In genomic region chr12:122517877-122518276, GRCh38 we compare ENCODE assay signal across 11 cellular contexts. TPM values are rescaled to one million over a fixed set of nuclear protein-coding genes. Genes with fewer than 3 reads are reported as not detected.
DNase-seq lines count a peak whose midpoint lies in the region; ATAC-seq, FAIRE-seq and TF ChIP-seq lines count a peak whose summit lies in the region.
"Had no signal": no experiment of that assay in that cellular context is flagged by ENCODE, and none has a peak within 500 bp of the region (broad histone marks: within the 10 kb centered on the region; RNA-seq: fewer than 3 reads in every experiment).

No MANE protein-coding gene starts in this region.

- no CpG with 5 or more reads among the region's 5 CpGs for WGBS in IMR-90 (ENCODE audit: extremely low coverage in 2 of 2, insufficient read length in 1 of 2), 2 experiments
- WGBS in GM12878 (ENCODE audit: insufficient coverage, insufficient replicate concordance, low lambda C conversion rate, missing lambda C conversion rate), result 82% methylated on average over 5 of the region's 5 CpGs

- no peak for TF ChIP-seq RAD21 in IMR-90 (IDR thresholded peaks at IDR 0.05; ENCODE audit: low read length)
- no peak for TF ChIP-seq RAD21 in GM12878 (IDR thresholded peaks at IDR 0.05; ENCODE audit: insufficient read depth, low read depth, low read length)

- H3K4me3 ChIP-seq in IMR-90 (ENCODE audit: insufficient read depth, low read depth, low read length) (no peak overlapping the region), GM12878 (no peak overlapping the region)

- H3K9ac ChIP-seq in IMR-90 (ENCODE audit: low read depth, low read length), result no peak overlapping the region
- no peak overlapping the region for H3K9ac ChIP-seq in GM12878 (ENCODE audit: control insufficient read depth, insufficient read depth, low read length)

- TF ChIP-seq POLR2A in IMR-90 (IDR thresholded peaks at IDR 0.05; ENCODE audit: low read depth, low read length), result no peak
- no peak for TF ChIP-seq POLR2A in GM12878 (IDR thresholded peaks at IDR 0.05; ENCODE audit: low read depth, low read length)

- no peak overlapping the region for H4K91ac ChIP-seq in IMR-90 (ENCODE audit: insufficient read depth, low read depth, low read length)

- H2BK5ac ChIP-seq in IMR-90 (ENCODE audit: low read depth, low read length, poor library complexity, severe bottlenecking), result peak overlapping the region; percentile 79

- in situ Hi-C loops in IMR-90 (cut with MboI; ENCODE audit: low sequenced_read_pairs) (no loop called here), GM12878 (cut with MboI) (no loop called here)

- 0 out of 2 replicates have a peak, but pooled peaks cover 2% of the 10 kb centered on the region for H3K9me3 ChIP-seq in IMR-90 (ENCODE audit: control insufficient read depth, insufficient read depth, low read length)
- H3K9me3 ChIP-seq in GM12878 (replicated peaks; ENCODE audit: control insufficient read depth, insufficient read depth, low read length), result no peaks in the 10 kb centered on the region

- SMC1A ChIA-PET in GM12878 (lab: Charles Lee; ENCODE audit: uncharacterized antibody, unreplicated experiment), result no interaction called here

- H3K4me2 ChIP-seq in IMR-90 (ENCODE audit: low read depth, low read length), result no peak overlapping the region
- no peak overlapping the region for H3K4me2 ChIP-seq in GM12878 (ENCODE audit: control insufficient read depth, insufficient read depth)

- no peak overlapping the region for H4K8ac ChIP-seq in IMR-90 (ENCODE audit: low read depth in 2 of 2, low read length in 2 of 2)

- H3K4me1 ChIP-seq in IMR-90 (ENCODE audit: control insufficient read depth, insufficient read depth, low read length), result peaks cover 6% of the 10 kb centered on the region; the same call in 1 of the 2 replicates
- H3K4me1 ChIP-seq in GM12878 (ENCODE audit: control insufficient read depth, insufficient read depth, low read length), result peaks cover 9% of the 10 kb centered on the region

- CTCF ChIA-PET in IMR-90 (lab: Yijun Ruan, JAX), result no interaction called here
- CTCF ChIA-PET in GM12878 (lab: Yijun Ruan, JAX), result interaction anchor here (1.3 kb wide), 2 partner anchors 18 to 119 kb away, joined by 3 read pairs; partner anchors contain the start of gene ZCCHC8

- H3K79me2 ChIP-seq in GM12878 (ENCODE audit: control insufficient read depth, insufficient read depth, low read length), result peaks cover 61% of the 10 kb centered on the region

- no peak overlapping the region for H2BK120ac ChIP-seq in IMR-90 (ENCODE audit: low read depth, low read length)

- H2AK5ac ChIP-seq in IMR-90 (ENCODE audit: low read depth, low read length), result no peak overlapping the region

- no peak overlapping the region for H3K18ac ChIP-seq in IMR-90 (ENCODE audit: low read depth, low read length)

- 0 out of 2 replicates have a peak overlapping the region, but pooled peaks have one; percentile 2 for H3K4ac ChIP-seq in IMR-90 (ENCODE audit: low read depth, low read length)

- no peak for TF ChIP-seq EP300 in GM12878 (IDR thresholded peaks at IDR 0.05; ENCODE audit: borderline replicate concordance in 1 of 2, control insufficient read depth in 1 of 2, low read depth in 2 of 2, low read length in 2 of 2)

- H4K20me1 ChIP-seq in IMR-90 (ENCODE audit: insufficient read depth, low read length) (peaks cover 79% of the 10 kb centered on the region), GM12878 (ENCODE audit: control insufficient read depth, insufficient read depth) (0 out of 2 replicates have a peak, but pooled peaks cover 4% of the 10 kb centered on the region)

- H2AK9ac ChIP-seq in IMR-90 (replicated peaks; ENCODE audit: low read depth, low read length, poor library complexity), result peak overlapping the region; percentile 59

- H2BK20ac ChIP-seq in IMR-90 (ENCODE audit: low read depth, low read length), result no peak overlapping the region

- TF ChIP-seq CTCF in IMR-90 (conservative IDR thresholded peaks at IDR 0.05; ENCODE audit: low read depth, low read length), result no peak
- no peak for TF ChIP-seq CTCF in GM12878 (IDR thresholded peaks at IDR 0.05 in 2 of 3, conservative IDR thresholded peaks at IDR 0.05 in 1 of 3; ENCODE audit: control insufficient read depth in 2 of 3, extremely low read depth in 1 of 3, insufficient read depth in 1 of 3, low read depth in 3 of 3, low read length in 3 of 3)

- POLR2A ChIA-PET in IMR-90 (lab: Charles Lee; ENCODE audit: unreplicated experiment) (no interaction called here), GM12878 (lab: Charles Lee) (interaction anchor here (0.6 to 1.8 kb wide), 2 partner anchors 17 to 20 kb away, joined by 3 to 7 read pairs; partner anchors contain the start of gene ZCCHC8)

- intact Hi-C loops in IMR-90 (cut with micrococcal nuclease), result no loop called here
- intact Hi-C loops in GM12878 (cut with micrococcal nuclease; ENCODE audit: unreplicated experiment), result no loop called here

- H3K79me1 ChIP-seq in IMR-90 (ENCODE audit: low read depth in 1 of 2, low read length in 2 of 2), result peaks cover 26 to 57% of the 10 kb centered on the region in 2 experiments

- no peak overlapping the region for H3K23ac ChIP-seq in IMR-90 (ENCODE audit: low read depth, low read length)

- no peak overlapping the region for H2BK15ac ChIP-seq in IMR-90 (ENCODE audit: low read depth, low read length)

- H3K27ac ChIP-seq in IMR-90 (ENCODE audit: insufficient read depth, low read length) (peak overlapping the region; percentile 68; the same call in 1 of the 2 replicates), GM12878 (ENCODE audit: control insufficient read depth, insufficient read depth) (no peak overlapping the region)

- RAD21 ChIA-PET in GM12878 (lab: Charles Lee; ENCODE audit: unreplicated experiment), result no interaction called here

- no peak for FAIRE-seq in GM12878 (lab: Jason Lieb, UNC)

- no peak overlapping the region for H4K5ac ChIP-seq in IMR-90 (ENCODE audit: low read depth, low read length)

- DNase-seq in Daoy (ENCODE audit: low read depth) (peak; percentile 92), IMR-90 (peak; percentile 98), GM12878 (ENCODE audit: low read depth, low spot score) (no peak), myocyte (ENCODE audit: low read depth) (peak; percentile 97), SW480 (ENCODE audit: low spot score) (no peak), Kasumi-1 (lab: John Stamatoyannopoulos, UW) (no peak), SHP77 treated with DMSO at 0.1 percent for 48 hours (lab: John Stamatoyannopoulos, UW) (no peak)
- DNase-seq: aorta, hypothalamus, NCI-H446, nephron progenitor cell had no signal

- H3K36me3 ChIP-seq in IMR-90 (ENCODE audit: control insufficient read depth, insufficient read depth, low read length), result peaks cover 58% of the 10 kb centered on the region
- H3K36me3 ChIP-seq in GM12878 (ENCODE audit: control insufficient read depth in 2 of 2, insufficient read depth in 2 of 2, low read length in 1 of 2), result peaks cover 12 to 77% of the 10 kb centered on the region in 2 experiments

- H3K56ac ChIP-seq in IMR-90 (ENCODE audit: extremely low read depth, insufficient read depth, low read length), result no peak overlapping the region

- H3K9me1 ChIP-seq in IMR-90 (ENCODE audit: insufficient read depth, low read length), result peaks cover 3% of the 10 kb centered on the region

- peak; percentile 93 for ATAC-seq in IMR-90 (ENCODE audit: low read depth)
- peak; percentile 20; the same call in 1 of the 3 replicates for ATAC-seq in GM12878

- H3K27me3 ChIP-seq in IMR-90 (ENCODE audit: control insufficient read depth, insufficient read depth, low read length) (no peaks in the 10 kb centered on the region), GM12878 (replicated peaks in 1 of 2; ENCODE audit: control insufficient read depth in 2 of 2, insufficient read depth in 2 of 2, low read length in 1 of 2) (no peaks in the 10 kb centered on the region)

- no peak overlapping the region for H3K14ac ChIP-seq in IMR-90 (replicated peaks; ENCODE audit: low read depth, low read length)

- dilution Hi-C loops in IMR-90 (cut with HindIII; ENCODE audit: low sequenced_read_pairs, unreplicated experiment), result no loop called here

- BruUV-seq in IMR-90 (replicated peaks; lab: Mats Ljungman, UMichigan) (no TSS peak), GM12878 (replicated peaks; lab: Mats Ljungman, UMichigan) (no TSS peak)

- no peak overlapping the region for H2AFZ ChIP-seq in IMR-90 (replicated peaks; ENCODE audit: low read length, poor library complexity)
- H2AFZ ChIP-seq in GM12878 (ENCODE audit: control insufficient read depth, low read depth, low read length), result no peak overlapping the region

RNA-seq across cellular contexts. Expression of gene RSRC2, which starts 8.9 kb away (rescaled TPM):
- total RNA-seq in Daoy (2014; rRNA removed; shearing (Covaris generic)), result 41.9 and 58.7 TPM in 2 replicates
- total RNA-seq in IMR-90 (2012; rRNA removed) (18.6 and 41.7 TPM in 2 replicates), GM12878 (2014; rRNA removed) (53.1 and 58.6 TPM in 2 replicates), GM12878 (2014; rRNA removed; fragmentation: Illumina TruSeq; extraction: Trizol) (111 and 114 TPM in 2 replicates), GM12878 (2021) (50.3 and 58.4 TPM in 2 replicates), myocyte (70.4 and 83.3 TPM in 2 replicates)
- polyA plus RNA-seq in IMR-90 (2012; rRNA removed) (31.5 and 32.1 TPM in 2 replicates), GM12878 (2011; rRNA removed) (78.4 and 117 TPM in 2 replicates), GM12878 (2014; fragmentation: Illumina TruSeq; extraction: Trizol) (112 and 155 TPM in 2 replicates), GM12878 (2014; fragmentation: Nextera tagmentation; extraction: Ambion mirVana) (10 to 100 TPM; 49.8 to 52.3 TPM), GM12878 (2014; rRNA removed) (56.5 and 63.2 TPM in 2 replicates), GM12878 (2016; fragmentation: Nextera tagmentation; extraction: Ambion mirVana) (10 to 100 TPM; 56.2 to 62.7 TPM)
- 3.0 and 4.6 TPM in 2 replicates for polyA plus RNA-seq in IMR-90 (2012; cell fraction: cytosol; rRNA removed)
- polyA plus RNA-seq in IMR-90 (2012; cell fraction: nucleus; rRNA removed; ENCODE audit: low replicate concordance), result 13.0 and 103 TPM in 2 replicates
- 286 and 330 TPM in 2 replicates for total RNA-seq in GM12878 (2013; cell fraction: nucleolus; rRNA removed)
- 48.7 TPM for polyA plus RNA-seq in GM12878 (2011; ENCODE audit: low read depth)
- polyA plus RNA-seq in GM12878 (2011; cell fraction: cytosol; rRNA removed), result 19.2 and 20.0 TPM in 2 replicates
- polyA plus RNA-seq in GM12878 (2011; cell fraction: nucleus; rRNA removed), result 101 and 108 TPM in 2 replicates
- 62.0 and 71.1 TPM in 2 replicates for polyA plus RNA-seq in GM12878 (2012)
- polyA minus RNA-seq in GM12878 (2011; rRNA and poly(A)+ RNA removed), result 25.2 and 30.7 TPM in 2 replicates
- polyA minus RNA-seq in GM12878 (2011; cell fraction: cytosol; rRNA and poly(A)+ RNA removed), result 11.7 and 14.7 TPM in 2 replicates
- 40.9 and 71.0 TPM in 2 replicates for polyA minus RNA-seq in GM12878 (2011; cell fraction: nucleus; rRNA and poly(A)+ RNA removed)
- polyA plus RNA-seq in myocyte (2012), result 40.3 TPM

RNA-seq across cellular contexts. Expression of gene KNTC1, which starts 9.2 kb away (rescaled TPM):
- total RNA-seq in Daoy (2014; rRNA removed; shearing (Covaris generic)), result 56.9 and 74.3 TPM in 2 replicates
- 23.7 and 32.8 TPM in 2 replicates for total RNA-seq in IMR-90 (2012; rRNA removed)
- 16.6 and 16.7 TPM in 2 replicates for polyA plus RNA-seq in IMR-90 (2012; rRNA removed)
- polyA plus RNA-seq in IMR-90 (2012; cell fraction: cytosol; rRNA removed), result 1.7 and 4.0 TPM in 2 replicates
- polyA plus RNA-seq in IMR-90 (2012; cell fraction: nucleus; rRNA removed; ENCODE audit: low replicate concordance), result 16.7 and 56.8 TPM in 2 replicates
- 424 and 439 TPM in 2 replicates for total RNA-seq in GM12878 (2013; cell fraction: nucleolus; rRNA removed)
- 91.4 and 102 TPM in 2 replicates for total RNA-seq in GM12878 (2014; rRNA removed)
- total RNA-seq in GM12878 (2014; rRNA removed; fragmentation: Illumina TruSeq; extraction: Trizol), result 118 and 120 TPM in 2 replicates
- 63.0 and 68.3 TPM in 2 replicates for total RNA-seq in GM12878 (2021)
- polyA plus RNA-seq in GM12878 (2011; ENCODE audit: low read depth), result 27.9 TPM
- polyA plus RNA-seq in GM12878 (2011; rRNA removed), result 88.6 and 112 TPM in 2 replicates
- 41.4 and 51.7 TPM in 2 replicates for polyA plus RNA-seq in GM12878 (2011; cell fraction: cytosol; rRNA removed)
- polyA plus RNA-seq in GM12878 (2011; cell fraction: nucleus; rRNA removed), result 199 and 216 TPM in 2 replicates
- polyA plus RNA-seq in GM12878 (2012), result 43.3 and 48.1 TPM in 2 replicates
- polyA plus RNA-seq in GM12878 (2014; fragmentation: Illumina TruSeq; extraction: Trizol), result 84.2 and 111 TPM in 2 replicates
- 10 to 100 TPM; 37.2 to 38.3 TPM for polyA plus RNA-seq in GM12878 (2014; fragmentation: Nextera tagmentation; extraction: Ambion mirVana)
- polyA plus RNA-seq in GM12878 (2014; rRNA removed), result 80.2 and 95.0 TPM in 2 replicates
- polyA plus RNA-seq in GM12878 (2016; fragmentation: Nextera tagmentation; extraction: Ambion mirVana), result 10 to 100 TPM; 52.9 to 64.8 TPM
- 92.1 and 101 TPM in 2 replicates for polyA minus RNA-seq in GM12878 (2011; rRNA and poly(A)+ RNA removed)
- 27.3 and 41.9 TPM in 2 replicates for polyA minus RNA-seq in GM12878 (2011; cell fraction: cytosol; rRNA and poly(A)+ RNA removed)
- 88.3 and 135 TPM in 2 replicates for polyA minus RNA-seq in GM12878 (2011; cell fraction: nucleus; rRNA and poly(A)+ RNA removed)
- total RNA-seq in myocyte, result 5.4 and 6.6 TPM in 2 replicates
- 2.5 TPM for polyA plus RNA-seq in myocyte (2012)

RNA-seq across cellular contexts. Expression of gene ZCCHC8, which starts 17.1 kb away (rescaled TPM):
- total RNA-seq in Daoy (2014; rRNA removed; shearing (Covaris generic)), result 17.1 and 18.7 TPM in 2 replicates
- total RNA-seq in IMR-90 (2012; rRNA removed) (9.5 and 11.4 TPM in 2 replicates), GM12878 (2014; rRNA removed) (23.6 and 25.1 TPM in 2 replicates), GM12878 (2014; rRNA removed; fragmentation: Illumina TruSeq; extraction: Trizol) (28.9 and 30.3 TPM in 2 replicates), GM12878 (2021) (20.6 and 22.2 TPM in 2 replicates), myocyte (17.1 and 20.3 TPM in 2 replicates)
- polyA plus RNA-seq in IMR-90 (2012; rRNA removed) (10.9 and 12.7 TPM in 2 replicates), GM12878 (2011; rRNA removed) (26.2 and 36.2 TPM in 2 replicates), GM12878 (2014; fragmentation: Illumina TruSeq; extraction: Trizol) (34.8 and 46.5 TPM in 2 replicates), GM12878 (2014; fragmentation: Nextera tagmentation; extraction: Ambion mirVana) (1 to 10 TPM; 8.8 to 9.4 TPM), GM12878 (2014; rRNA removed) (21.1 and 21.8 TPM in 2 replicates), GM12878 (2016; fragmentation: Nextera tagmentation; extraction: Ambion mirVana) (10 to 100 TPM; 16.9 to 18.7 TPM)
- polyA plus RNA-seq in IMR-90 (2012; cell fraction: cytosol; rRNA removed), result 2.8 and 3.9 TPM in 2 replicates
- polyA plus RNA-seq in IMR-90 (2012; cell fraction: nucleus; rRNA removed; ENCODE audit: low replicate concordance), result 13.3 and 42.0 TPM in 2 replicates
- total RNA-seq in GM12878 (2013; cell fraction: nucleolus; rRNA removed), result 92.1 and 101 TPM in 2 replicates
- polyA plus RNA-seq in GM12878 (2011; ENCODE audit: low read depth), result 10.1 TPM
- polyA plus RNA-seq in GM12878 (2011; cell fraction: cytosol; rRNA removed), result 19.7 and 20.7 TPM in 2 replicates
- 37.9 and 38.8 TPM in 2 replicates for polyA plus RNA-seq in GM12878 (2011; cell fraction: nucleus; rRNA removed)
- 15.6 and 19.7 TPM in 2 replicates for polyA plus RNA-seq in GM12878 (2012)
- 17.3 and 20.3 TPM in 2 replicates for polyA minus RNA-seq in GM12878 (2011; rRNA and poly(A)+ RNA removed)
- 7.4 and 8.8 TPM in 2 replicates for polyA minus RNA-seq in GM12878 (2011; cell fraction: cytosol; rRNA and poly(A)+ RNA removed)
- 10.2 and 13.4 TPM in 2 replicates for polyA minus RNA-seq in GM12878 (2011; cell fraction: nucleus; rRNA and poly(A)+ RNA removed)
- 10.3 TPM for polyA plus RNA-seq in myocyte (2012)

Comparison
In these comparisons a context has a peak if more than half of its experiments do, and no peak if none do; other contexts are left out.
1. DNase-seq: peak in Daoy (single experiment), IMR-90 (single experiment) and myocyte (single experiment); none in GM12878 (single experiment), SW480 (single experiment), Kasumi-1 (0 of 2) and SHP77 treated with DMSO at 0.1 percent for 48 hours (single experiment).